Comparison of ENCODE assay signal across 8 cellular contexts in the genomic region with DNA sequence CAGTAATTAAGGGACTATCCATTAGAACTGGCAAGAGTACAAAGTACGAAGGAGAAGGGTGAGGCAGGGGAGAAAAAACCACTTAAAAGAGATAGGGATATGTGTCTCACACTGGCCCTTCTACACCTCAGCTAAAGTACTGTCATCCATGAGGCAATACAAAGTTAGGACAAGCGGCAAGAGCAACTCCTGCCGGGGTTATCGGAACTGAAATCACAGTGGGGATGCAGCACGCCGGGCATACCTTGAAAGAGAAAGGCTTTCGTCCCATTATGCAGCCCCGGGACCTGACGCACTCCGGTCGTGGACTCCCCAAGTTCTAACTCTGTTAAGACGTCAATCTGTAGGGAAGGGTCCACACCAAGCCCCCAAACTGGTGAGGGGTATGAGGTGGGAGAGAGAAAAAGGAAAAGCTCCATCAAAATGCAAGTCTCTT. TPM values are rescaled to one million over a fixed set of nuclear protein-coding genes. Genes with fewer than 3 reads are reported as not detected.
DNase-seq lines count a peak whose midpoint lies in the region; ATAC-seq and TF ChIP-seq lines count a peak whose summit lies in the region.

No MANE protein-coding gene starts in this region.

- no peak for TF ChIP-seq CTCF in left ventricle myocardium inferior (IDR thresholded peaks at IDR 0.05; ENCODE audit: borderline replicate concordance)
- TF ChIP-seq CTCF in foreskin keratinocyte (conservative IDR thresholded peaks at IDR 0.05): no peak

- H3K4me1 Mint-ChIP-seq in activated CD4-positive, alpha-beta memory T cell treated with anti-CD3 and anti-CD28 coated beads, Interleukin-2, amount 10 ng/mL, durations not matched to agents 7 days and 5 days: peaks cover 34% of the 10 kb centered on the region

- H3K36me3 Mint-ChIP-seq in activated CD4-positive, alpha-beta memory T cell treated with anti-CD3 and anti-CD28 coated beads, Interleukin-2, amount 10 ng/mL, durations not matched to agents 7 days and 5 days (ENCODE audit: low read depth): no peaks in the 10 kb centered on the region

- H3K9ac ChIP-seq in skeletal muscle tissue (ENCODE audit: low read depth in 1 of 3, low read length in 3 of 3): peak overlapping the region in 1 of 3 donors; percentile 36

- POLR2A ChIA-PET in activated CD4-positive, alpha-beta memory T cell treated with anti-CD3 and anti-CD28 coated beads, Interleukin-2, amount 10 ng/mL, durations not matched to agents 7 days and 5 days (lab: Charles Lee): interaction anchor here (0.6 to 1.1 kb wide), 3 partner anchors 18 to 28 kb away, joined by 3 to 6 read pairs (median 3); no protein-coding TSS in a partner anchor

- H3K27me3 ChIP-seq in left ventricle myocardium inferior (ENCODE audit: low read depth): peaks cover 90% of the 10 kb centered on the region
- peaks cover 94% of the 10 kb centered on the region for H3K27me3 ChIP-seq in foreskin keratinocyte
- peaks cover 21 to 31% (median 26%) of the 10 kb centered on the region in 3 donors for H3K27me3 ChIP-seq in skeletal muscle tissue (ENCODE audit: control insufficient read depth in 3 of 3, insufficient read depth in 3 of 3, low read length in 3 of 3)

- H3K9me3 Mint-ChIP-seq in activated CD4-positive, alpha-beta memory T cell treated with anti-CD3 and anti-CD28 coated beads, Interleukin-2, amount 10 ng/mL, durations not matched to agents 7 days and 5 days: no peaks in the 10 kb centered on the region

- intact Hi-C loops in left ventricle myocardium inferior (cut with micrococcal nuclease): no loop called here
- intact Hi-C loops in Right ventricle myocardium superior (cut with DNase I): no loop called here

- H3K36me3 ChIP-seq in left ventricle myocardium inferior (no peaks in the 10 kb centered on the region), skeletal muscle tissue (ENCODE audit: control insufficient read depth in 3 of 3, insufficient read depth in 3 of 3, low read length in 3 of 3) (no peaks in the 10 kb centered on the region)

- no peak for ATAC-seq in Right ventricle myocardium superior (ENCODE audit: poor library complexity)
- peak; percentile 2 for ATAC-seq in foreskin keratinocyte
- ATAC-seq in HG03196 (IDR thresholded peaks at IDR 0.05; ENCODE audit: unreplicated experiment): no peak
- ATAC-seq in GM19324 (IDR thresholded peaks at IDR 0.05; ENCODE audit: low FRiP score, unreplicated experiment): no peak
- no peak for ATAC-seq in GM18498 (IDR thresholded peaks at IDR 0.05; ENCODE audit: unreplicated experiment)

- peak overlapping the region; percentile 9 for H3K27ac Mint-ChIP-seq in activated CD4-positive, alpha-beta memory T cell treated with anti-CD3 and anti-CD28 coated beads, Interleukin-2, amount 10 ng/mL, durations not matched to agents 7 days and 5 days

- peaks cover 19% of the 10 kb centered on the region for H3K27me3 Mint-ChIP-seq in activated CD4-positive, alpha-beta memory T cell treated with anti-CD3 and anti-CD28 coated beads, Interleukin-2, amount 10 ng/mL, durations not matched to agents 7 days and 5 days

- H3K4me3 Mint-ChIP-seq in activated CD4-positive, alpha-beta memory T cell treated with anti-CD3 and anti-CD28 coated beads, Interleukin-2, amount 10 ng/mL, durations not matched to agents 7 days and 5 days: peak overlapping the region; percentile 82

- CTCF ChIA-PET in activated CD4-positive, alpha-beta memory T cell treated with anti-CD3 and anti-CD28 coated beads, Interleukin-2, amount 10 ng/mL, durations not matched to agents 7 days and 5 days (lab: Charles Lee): interaction anchor here (0.9 to 5.6 kb wide), 4 partner anchors 23 to 100 kb away, joined by 3 to 58 read pairs (median 8); no protein-coding TSS in a partner anchor

- no peak overlapping the region for H3K27ac ChIP-seq in left ventricle myocardium inferior (replicated peaks)
- H3K27ac ChIP-seq in foreskin keratinocyte: no peak overlapping the region
- H3K27ac ChIP-seq in skeletal muscle tissue (ENCODE audit: low read depth, low read length): no peak overlapping the region

- no peak for DNase-seq in left ventricle myocardium inferior
- DNase-seq in Right ventricle myocardium superior: no peak
- DNase-seq in activated CD4-positive, alpha-beta memory T cell treated with anti-CD3 and anti-CD28 coated beads, Interleukin-2, amount 10 ng/mL, durations not matched to agents 7 days and 5 days: peak; percentile 32
- DNase-seq in foreskin keratinocyte: no peak

- H3K9me3 ChIP-seq in left ventricle myocardium inferior (replicated peaks) (peaks cover 6% of the 10 kb centered on the region), skeletal muscle tissue (ENCODE audit: control insufficient read depth in 3 of 3, low read length in 3 of 3) (peaks cover 0 to 4% (median 0%) of the 10 kb centered on the region in 3 donors)

- H3K4me3 ChIP-seq in left ventricle myocardium inferior: peak overlapping the region; percentile 69
- peak overlapping the region; percentile 50 to 65 (median 60) for H3K4me3 ChIP-seq in skeletal muscle tissue (ENCODE audit: low read length in 3 of 3)

- H3K4me1 ChIP-seq in left ventricle myocardium inferior (peaks cover 26% of the 10 kb centered on the region), foreskin keratinocyte (no peaks in the 10 kb centered on the region), skeletal muscle tissue (ENCODE audit: control insufficient read depth in 3 of 3, insufficient read depth in 3 of 3, low read length in 3 of 3) (peaks cover 17 to 19% (median 18%) of the 10 kb centered on the region in 3 donors)

RNA-seq across cellular contexts. Expression of gene NELL2, which starts 1.1 kb away (rescaled TPM):
- total RNA-seq in left ventricle myocardium inferior (0.55 TPM), Right ventricle myocardium superior (0.65 TPM), foreskin keratinocyte (0.07 TPM in 1 of 2 replicates, not detected in the other), skeletal muscle tissue (1.0 TPM)
- total RNA-seq in activated CD4-positive, alpha-beta memory T cell treated with anti-CD3 and anti-CD28 coated beads, Interleukin-2, amount 10 ng/mL, durations not matched to agents 7 days and 5 days: 10 to 100 TPM; 10.1 to 10.5 TPM
- polyA plus RNA-seq in foreskin keratinocyte: not detected in 2 replicates
